ENCODE assay signal across 12 cellular contexts in the genomic region with DNA sequence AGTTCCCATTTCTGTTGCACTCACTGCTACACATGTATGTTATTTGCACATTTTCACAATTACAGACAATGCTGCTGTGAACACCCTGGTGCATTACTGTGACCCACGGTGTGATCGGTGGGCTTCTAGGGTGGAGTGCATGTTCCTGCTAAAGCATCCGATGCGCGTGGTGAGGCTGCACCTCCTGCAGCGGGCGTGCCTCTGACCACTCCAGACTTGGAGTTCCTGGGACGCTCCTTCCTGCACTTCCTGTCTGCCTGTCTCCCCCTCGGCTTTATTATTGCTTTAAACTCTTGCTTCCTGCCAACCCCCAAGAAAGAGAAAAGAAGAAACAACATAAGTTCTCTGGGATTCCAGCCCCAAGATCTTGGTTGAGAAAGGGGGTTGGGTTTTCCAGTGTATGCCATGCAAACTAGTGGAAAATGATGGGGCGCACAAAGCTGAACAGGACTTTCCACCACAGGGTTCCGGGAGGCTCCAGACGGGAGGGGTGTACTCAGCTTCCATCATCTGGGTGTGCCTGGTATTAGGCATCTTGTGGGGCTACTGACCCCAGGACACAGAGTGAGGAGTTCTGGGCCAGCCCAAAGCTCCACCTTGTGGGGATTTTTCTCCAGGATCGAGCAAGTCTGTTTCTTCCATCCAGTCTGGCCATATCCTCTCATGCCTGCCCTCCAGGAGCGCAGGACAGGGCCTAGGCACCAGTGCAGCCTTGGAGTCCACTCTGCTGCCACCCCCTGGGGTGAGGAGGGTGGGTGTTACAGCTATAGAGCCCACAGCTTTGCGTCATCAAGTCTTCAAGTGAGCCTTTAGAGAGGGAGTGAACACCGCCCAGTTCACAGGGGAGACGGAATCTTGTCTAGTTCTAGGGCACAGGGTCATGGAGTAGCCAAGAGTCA. TPM values are rescaled to one million over a fixed set of nuclear protein-coding genes. Genes with fewer than 3 reads are reported as not detected.
A peak's percentile ranks its signal among the peaks of the same experiment; 100 is the strongest.
DNase-seq lines count a peak whose midpoint lies in the region; ATAC-seq and TF ChIP-seq lines count a peak whose summit lies in the region.
"Had no signal": no experiment of that assay in that cellular context is flagged by ENCODE, and none has a peak within 500 bp of the region (broad histone marks: within the 10 kb centered on the region; RNA-seq: fewer than 3 reads in every experiment).

No MANE protein-coding gene starts in this region.

- no peak overlapping the region for H2BK12ac ChIP-seq in neuronal stem cell (ENCODE audit: low read length)

- H3K9me2 ChIP-seq in PC-3 (replicated peaks; ENCODE audit: low read length), result no peaks in the 10 kb centered on the region

- H3K9ac ChIP-seq in PC-3 (ENCODE audit: low read length), result peak overlapping the region; percentile 67
- H3K9ac ChIP-seq in neuronal stem cell (ENCODE audit: low read depth, low read length, poor library complexity), result peak overlapping the region; percentile 33
- H3K9ac ChIP-seq: KMS-11 had no signal

- H3K9me3 ChIP-seq in PC-3 (ENCODE audit: low read length) (no peaks in the 10 kb centered on the region), neuronal stem cell (replicated peaks in 1 of 2; ENCODE audit: control insufficient read depth in 2 of 2, insufficient read depth in 1 of 2, low read depth in 1 of 2, low read length in 2 of 2) (peaks cover 0 to 1% of the 10 kb centered on the region in 2 donors)

- H3K4ac ChIP-seq in neuronal stem cell (ENCODE audit: low read length), result no peak overlapping the region

- H4K91ac ChIP-seq in neuronal stem cell (ENCODE audit: low read depth, low read length, poor library complexity), result no peak overlapping the region

- no peak overlapping the region for H4K8ac ChIP-seq in neuronal stem cell (ENCODE audit: low read depth, low read length)

- TF ChIP-seq CTCF in GM12872 (IDR thresholded peaks at IDR 0.05; ENCODE audit: insufficient read depth, low read depth, low read length) (0 out of 3 replicates have a peak, but pooled peaks have one; percentile 12), PC-3 (conservative IDR thresholded peaks at IDR 0.05; ENCODE audit: low read depth, low read length) (peak; percentile 50), epithelial cell of esophagus (IDR thresholded peaks at IDR 0.05; ENCODE audit: insufficient read depth, low read depth, low read length, missing control alignments) (no peak), GM10266 (IDR thresholded peaks at IDR 0.05; ENCODE audit: control insufficient read depth, insufficient read depth, low read depth, missing control alignments) (no peak)

- no peaks in the 10 kb centered on the region for H3K79me2 ChIP-seq in PC-3 (ENCODE audit: low read length)

- no peak overlapping the region for H2BK120ac ChIP-seq in neuronal stem cell (ENCODE audit: low read depth, low read length)

- H3K4me2 ChIP-seq in PC-3 (ENCODE audit: low read length) (peak overlapping the region; percentile 71), neuronal stem cell (ENCODE audit: insufficient read depth, low read length, poor library complexity, severe bottlenecking) (no peak overlapping the region)
- H3K4me2 ChIP-seq: KMS-11 had no signal

- no peak overlapping the region for H2AK5ac ChIP-seq in neuronal stem cell (ENCODE audit: low read depth, low read length)

- intact Hi-C loops in PC-3 (cut with micrococcal nuclease), result loop anchor here (1.0 to 5.0 kb wide), 5 partner anchors 11 to 123 kb away; partner anchors contain the start of gene RPL32

- no peak overlapping the region for H3K23ac ChIP-seq in neuronal stem cell (ENCODE audit: low read depth, low read length, poor library complexity)

- CTCF ChIA-PET in PC-3 (lab: Charles Lee), result interaction anchor here (1.0 to 1.3 kb wide), 2 partner anchors 20 to 67 kb away, joined by 3 to 5 read pairs; no protein-coding TSS in a partner anchor

- H2AFZ ChIP-seq in PC-3 (ENCODE audit: low read length), result no peak overlapping the region
- H2AFZ ChIP-seq in neuronal stem cell (ENCODE audit: low read length), result no peak overlapping the region

- H3K27me3 ChIP-seq in PC-3 (ENCODE audit: low read length), result no peaks in the 10 kb centered on the region
- no peaks in the 10 kb centered on the region for H3K27me3 ChIP-seq in neuronal stem cell (ENCODE audit: control insufficient read depth in 3 of 3, insufficient read depth in 3 of 3, low read depth in 1 of 3, low read length in 3 of 3)

- no peak overlapping the region for H3K18ac ChIP-seq in neuronal stem cell (ENCODE audit: low read length)

- no peak overlapping the region for H2BK5ac ChIP-seq in neuronal stem cell (ENCODE audit: low read length)

- ATAC-seq in PC-3, result peak; percentile 65

- H4K20me1 ChIP-seq in PC-3 (ENCODE audit: low read length), result peaks cover 5% of the 10 kb centered on the region

- H3F3A ChIP-seq in PC-3 (ENCODE audit: low read length, unreplicated experiment), result peaks cover 20% of the 10 kb centered on the region

- TSS peak; percentile 63 for BruUV-seq in PC-3 (replicated peaks; lab: Mats Ljungman, UMichigan)

- POLR2A ChIA-PET in PC-3 (lab: Charles Lee; ENCODE audit: unreplicated experiment), result interaction anchor here (0.6 kb wide), 1 partner anchor 1187 kb away, joined by 3 read pairs; no protein-coding TSS in a partner anchor

- no peaks in the 10 kb centered on the region for H3K79me1 ChIP-seq in neuronal stem cell (ENCODE audit: low read depth, low read length)

- H3K4me3 ChIP-seq in PC-3 (ENCODE audit: low read length) (peak overlapping the region; percentile 25; the same call in 1 of the 2 replicates), epithelial cell of esophagus (ENCODE audit: low read length) (no peak overlapping the region), neuronal stem cell (ENCODE audit: low read length in 2 of 2) (no peak overlapping the region)

- H3K36me3 ChIP-seq in PC-3 (ENCODE audit: low read depth, low read length) (peaks cover 36% of the 10 kb centered on the region), neuronal stem cell (replicated peaks in 1 of 2; ENCODE audit: control insufficient read depth in 2 of 2, insufficient read depth in 2 of 2, low read length in 2 of 2) (peaks cover 41 to 63% of the 10 kb centered on the region in 2 donors)

- DNase-seq in PC-3, result peak; percentile 63
- peak; percentile 32 for DNase-seq in epithelial cell of esophagus (ENCODE audit: low read depth)
- DNase-seq in neuronal stem cell (ENCODE audit: low spot score), result no peak
- DNase-seq in T1000 (lab: John Stamatoyannopoulos, UW), result no peak
- no peak for DNase-seq in GM19240 (ENCODE audit: insufficient read length, low spot score)
- no peak for DNase-seq in GM10266 (ENCODE audit: extremely low spot score)
- DNase-seq: anterior cingulate cortex, hypothalamus, midbrain, NCI-H2171 had no signal

- H3K4me1 ChIP-seq in PC-3 (ENCODE audit: insufficient read depth, low read length) (peaks cover 42% of the 10 kb centered on the region), neuronal stem cell (ENCODE audit: control insufficient read depth in 2 of 2, insufficient read depth in 1 of 2, low read depth in 1 of 2, low read length in 2 of 2) (peaks cover 0 to 3% of the 10 kb centered on the region in 2 donors)

- no peak overlapping the region for H2BK15ac ChIP-seq in neuronal stem cell (ENCODE audit: low read length)

- no CpG with 5 or more reads among the region's 17 CpGs for WGBS in neuronal stem cell (ENCODE audit: extremely low coverage in 2 of 2, insufficient read length in 2 of 2, insufficient replicate concordance in 1 of 2), 2 donors

- H3K14ac ChIP-seq in neuronal stem cell (ENCODE audit: low read length), result no peak overlapping the region

- peak overlapping the region; percentile 94 for H3K27ac ChIP-seq in PC-3 (ENCODE audit: low read length)
- H3K27ac ChIP-seq in neuronal stem cell (replicated peaks; ENCODE audit: low read length), result peak overlapping the region; percentile 33
- H3K27ac ChIP-seq: KMS-11 had no signal

RNA-seq across cellular contexts. Expression of gene RPL32, which starts 11.2 kb away (rescaled TPM):
- total RNA-seq in PC-3 (2014; rRNA removed), result 2,037 and 2,663 TPM in 2 replicates
- 2,661 TPM for polyA plus RNA-seq in neuronal stem cell (2013, experiment 1 of 2)
- 2,611 TPM for polyA plus RNA-seq in neuronal stem cell (2013, experiment 2 of 2)

RNA-seq across cellular contexts. Expression of gene CAND2, which starts 33.7 kb away (rescaled TPM):
- 2.4 and 4.8 TPM in 2 replicates for total RNA-seq in PC-3 (2014; rRNA removed)
- 3.1 TPM for polyA plus RNA-seq in neuronal stem cell (2013, experiment 1 of 2)
- 3.1 TPM for polyA plus RNA-seq in neuronal stem cell (2013, experiment 2 of 2)

Comparison
In these comparisons a context has a peak if more than half of its experiments do, and no peak if none do; other contexts are left out.
1. CTCF ChIP-seq: peak in GM12872 (single experiment) and PC-3 (single experiment); none in epithelial cell of esophagus (single experiment) and GM10266 (single experiment).
2. DNase-seq: peak in PC-3 (single experiment) and epithelial cell of esophagus (single experiment); none in neuronal stem cell (single experiment), T1000 (single experiment), GM19240 (single experiment) and GM10266 (single experiment).